In genomic region chr1:42251042-42251441, GRCh38 we compare ENCODE assay signal across 34 cellular contexts.
"Had no signal": no experiment of that assay in that cellular context is flagged by ENCODE, and none has a peak within 500 bp of the region (broad histone marks: within the 10 kb centered on the region; RNA-seq: fewer than 3 reads in every experiment).

No MANE protein-coding gene starts in this region.

- DNase-seq: activated CD4-positive, alpha-beta memory T cell treated with anti-CD3 and anti-CD28 coated beads, Interleukin-2, amount 10 ng/mL, durations not matched to agents 7 days and 5 days; activated CD4-positive, alpha-beta T cell treated with anti-CD3 and anti-CD28 coated beads for 1 hour; activated CD4-positive, alpha-beta T cell treated with anti-CD3 and anti-CD28 coated beads for 36 hours; activated CD4-positive, alpha-beta T cell treated with anti-CD3 and anti-CD28 coated beads for 48 hours; activated CD4-positive, alpha-beta T cell treated with anti-CD3 and anti-CD28 coated beads, Interleukin-2, amount 10 ng/mL, durations not matched to agents 7 days and 5 days; activated CD4-positive, alpha-beta T cell treated with anti-CD3 and anti-CD28 coated beads, Interleukin-2, amount 50 U/mL, for 48 hours; activated CD4-positive, CD25-positive, alpha-beta regulatory T cell; activated CD8-positive, alpha-beta memory T cell treated with anti-CD3 and anti-CD28 coated beads for 24 hours; activated CD8-positive, alpha-beta memory T cell treated with anti-CD3 and anti-CD28 coated beads, Interleukin-2, amount 10 ng/mL, durations not matched to agents 7 days and 5 days; activated CD8-positive, alpha-beta memory T cell treated with anti-CD3 and anti-CD28 coated beads, Interleukin-2, amount 50 U/mL, for 48 hours; activated CD8-positive, alpha-beta T cell treated with anti-CD3 and anti-CD28 coated beads, Interleukin-2, amount 10 ng/mL, durations not matched to agents 7 days and 5 days; activated effector memory CD4-positive, alpha-beta T cell treated with Interleukin-2 at 50 U/mL for 16 hours; activated gamma-delta T cell; activated naive CD4-positive, alpha-beta T cell; activated naive CD4-positive, alpha-beta T cell treated with anti-CD3 and anti-CD28 coated beads for 36 hours; activated naive CD4-positive, alpha-beta T cell treated with anti-CD3 and anti-CD28 coated beads, Interleukin-2, amount 50 U/mL, for 16 hours; activated naive CD8-positive, alpha-beta T cell treated with anti-CD3 and anti-CD28 coated beads for 36 hours; activated T-cell treated with anti-CD3 and anti-CD28 coated beads, Interleukin-2, amount 50 U/mL, for 24 hours; activated T-cell treated with anti-CD3 and anti-CD28 coated beads, Interleukin-2, amount 50 U/mL, for 48 hours; adrenal gland; amniotic stem cell; aorta; body of pancreas; brain microvascular endothelial cell; central memory CD4-positive, alpha-beta T cell; T-helper 1 cell; T-helper 2 cell; T-helper 9 cell had no signal

- H3K27me3 ChIP-seq: adrenal gland, body of pancreas, brain microvascular endothelial cell, breast epithelium had no signal

- H3K9me3 ChIP-seq: body of pancreas, breast epithelium had no signal

- H3K4me1 ChIP-seq: adrenal gland, body of pancreas, breast epithelium had no signal

- H3K27ac ChIP-seq: adrenal gland, body of pancreas, brain microvascular endothelial cell, breast epithelium, VCaP had no signal

- H3K36me3 ChIP-seq: adrenal gland, breast epithelium had no signal

- ATAC-seq: activated CD4-positive, alpha-beta T cell treated with anti-CD3 and anti-CD28 coated beads for 36 hours; activated CD4-positive, CD25-positive, alpha-beta regulatory T cell treated with anti-CD3 and anti-CD28 coated beads, Interleukin-2, amount 50 U/mL, for 24 hours; activated CD8-positive, alpha-beta memory T cell treated with anti-CD3 and anti-CD28 coated beads, Interleukin-2, amount 10 ng/mL, durations not matched to agents 7 days and 5 days; activated CD8-positive, alpha-beta T cell treated with anti-CD3 and anti-CD28 coated beads, Interleukin-2, amount 10 ng/mL, durations not matched to agents 7 days and 5 days; activated naive CD4-positive, alpha-beta T cell treated with anti-CD3 and anti-CD28 coated beads, Interleukin-2, amount 50 U/mL, for 72 hours; body of pancreas had no signal

- FAIRE-seq: astrocyte, TTC549 had no signal

- H3K4me3 ChIP-seq: adrenal gland, body of pancreas, breast epithelium had no signal
